In the genomic region with DNA sequence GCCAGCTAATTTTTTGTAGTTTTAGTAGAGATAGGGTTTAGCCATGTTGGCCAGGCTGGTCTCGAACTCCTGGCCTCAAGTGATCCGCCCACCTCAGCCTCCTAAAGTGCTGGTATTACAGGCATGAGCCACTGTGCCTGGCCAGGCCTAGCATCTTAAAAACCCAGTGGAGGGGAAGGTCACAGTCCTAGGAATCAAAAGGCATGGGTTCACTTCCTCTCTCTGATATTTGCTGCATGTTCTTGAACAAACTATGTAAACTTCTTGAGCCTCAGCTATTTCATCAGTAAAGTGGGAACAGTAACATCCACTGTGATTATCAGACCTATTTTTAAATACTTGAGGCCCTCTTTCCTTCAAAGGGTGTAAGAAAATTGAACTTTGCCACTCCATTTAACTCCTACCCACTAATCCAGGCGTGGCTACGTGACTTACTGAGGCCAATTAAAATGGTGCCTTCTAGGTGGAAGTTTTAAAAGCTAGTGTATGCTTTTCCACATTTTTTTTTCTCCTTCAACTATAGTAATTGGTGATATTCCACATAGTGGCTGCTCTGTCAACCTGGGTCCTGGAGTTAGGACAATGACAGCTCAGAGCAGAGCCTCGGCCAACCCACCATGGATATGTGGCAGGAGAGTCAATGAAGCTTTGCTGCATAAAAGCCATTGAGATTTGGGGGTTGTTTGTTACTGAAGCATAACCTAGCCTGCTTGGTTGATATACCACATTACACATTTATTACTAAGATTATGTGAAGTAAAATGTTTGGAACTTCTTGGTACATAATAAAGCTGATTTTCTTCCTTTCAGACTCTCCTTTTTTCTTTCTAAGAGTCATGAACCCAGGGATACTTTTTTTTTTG, we compare ENCODE assay signal across 1 cellular context.
TF ChIP-seq lines count a peak whose summit lies in the region.

No MANE protein-coding gene starts in this region.

TF ChIP-seq in A549, 52 proteins besides CTCF, POLR2A, EP300 and RAD21:
- TF ChIP-seq FOXS1 (CRISPR knock-in tag; IDR thresholded peaks at IDR 0.05): no peak
- TF ChIP-seq NR3C1 (IDR thresholded peaks at IDR 0.05): no peak
- TF ChIP-seq TP53 (CRISPR knock-in tag; IDR thresholded peaks at IDR 0.05): no peak
- TF ChIP-seq, protein P1, sequence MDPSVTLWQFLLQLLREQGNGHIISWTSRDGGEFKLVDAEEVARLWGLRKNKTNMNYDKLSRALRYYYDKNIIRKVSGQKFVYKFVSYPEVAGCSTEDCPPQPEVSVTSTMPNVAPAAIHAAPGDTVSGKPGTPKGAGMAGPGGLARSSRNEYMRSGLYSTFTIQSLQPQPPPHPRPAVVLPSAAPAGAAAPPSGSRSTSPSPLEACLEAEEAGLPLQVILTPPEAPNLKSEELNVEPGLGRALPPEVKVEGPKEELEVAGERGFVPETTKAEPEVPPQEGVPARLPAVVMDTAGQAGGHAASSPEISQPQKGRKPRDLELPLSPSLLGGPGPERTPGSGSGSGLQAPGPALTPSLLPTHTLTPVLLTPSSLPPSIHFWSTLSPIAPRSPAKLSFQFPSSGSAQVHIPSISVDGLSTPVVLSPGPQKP (IDR thresholded peaks at IDR 0.05; ENCODE audit: low read depth, low read length): no peak
- no peak for TF ChIP-seq RFX5 (IDR thresholded peaks at IDR 0.05)
- TF ChIP-seq, protein P2, sequence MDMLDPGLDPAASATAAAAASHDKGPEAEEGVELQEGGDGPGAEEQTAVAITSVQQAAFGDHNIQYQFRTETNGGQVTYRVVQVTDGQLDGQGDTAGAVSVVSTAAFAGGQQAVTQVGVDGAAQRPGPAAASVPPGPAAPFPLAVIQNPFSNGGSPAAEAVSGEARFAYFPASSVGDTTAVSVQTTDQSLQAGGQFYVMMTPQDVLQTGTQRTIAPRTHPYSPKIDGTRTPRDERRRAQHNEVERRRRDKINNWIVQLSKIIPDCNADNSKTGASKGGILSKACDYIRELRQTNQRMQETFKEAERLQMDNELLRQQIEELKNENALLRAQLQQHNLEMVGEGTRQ (IDR thresholded peaks at IDR 0.05): no peak
- TF ChIP-seq, protein P3, sequence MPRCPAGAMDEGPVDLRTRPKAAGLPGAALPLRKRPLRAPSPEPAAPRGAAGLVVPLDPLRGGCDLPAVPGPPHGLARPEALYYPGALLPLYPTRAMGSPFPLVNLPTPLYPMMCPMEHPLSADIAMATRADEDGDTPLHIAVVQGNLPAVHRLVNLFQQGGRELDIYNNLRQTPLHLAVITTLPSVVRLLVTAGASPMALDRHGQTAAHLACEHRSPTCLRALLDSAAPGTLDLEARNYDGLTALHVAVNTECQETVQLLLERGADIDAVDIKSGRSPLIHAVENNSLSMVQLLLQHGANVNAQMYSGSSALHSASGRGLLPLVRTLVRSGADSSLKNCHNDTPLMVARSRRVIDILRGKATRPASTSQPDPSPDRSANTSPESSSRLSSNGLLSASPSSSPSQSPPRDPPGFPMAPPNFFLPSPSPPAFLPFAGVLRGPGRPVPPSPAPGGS (IDR thresholded peaks at IDR 0.05): no peak
- no peak for TF ChIP-seq JUNB (IDR thresholded peaks at IDR 0.05)
- no peak for TF ChIP-seq TFCP2L1 (CRISPR knock-in tag; IDR thresholded peaks at IDR 0.05)
- no peak for TF ChIP-seq MYC (IDR thresholded peaks at IDR 0.05; ENCODE audit: borderline replicate concordance, low read length)
- TF ChIP-seq FOSB (CRISPR knock-in tag; IDR thresholded peaks at IDR 0.05): no peak
- TF ChIP-seq ESRRA (IDR thresholded peaks at IDR 0.05; ENCODE audit: borderline replicate concordance, low read length): no peak
TF ChIP-seq in A549: peak in this region for 0.
